16 cellular contexts compared by ENCODE assay signal in the genomic region with DNA sequence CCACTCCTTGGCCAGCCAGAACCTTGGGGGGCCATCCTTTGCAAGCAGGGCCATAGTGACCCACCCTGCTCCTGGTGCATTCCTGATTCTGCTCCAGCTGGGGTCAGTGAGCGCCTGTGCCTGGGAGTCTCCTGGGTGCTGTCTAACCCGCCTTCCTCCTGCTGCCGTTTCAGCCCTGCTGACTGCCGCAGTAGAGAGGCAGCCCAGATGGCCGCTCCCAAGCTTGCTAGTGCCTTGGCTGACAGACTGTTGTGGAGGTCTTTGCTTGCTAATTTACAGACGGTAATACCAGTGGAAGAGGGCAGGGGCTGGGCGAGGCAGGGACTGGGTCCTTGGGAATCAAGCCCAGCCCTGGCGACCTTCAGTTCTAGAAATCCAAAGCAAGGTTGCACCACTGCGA.
DNase-seq lines count a peak whose midpoint lies in the region; ATAC-seq and TF ChIP-seq lines count a peak whose summit lies in the region.
"Had no signal": no experiment of that assay in that cellular context is flagged by ENCODE, and none has a peak within 500 bp of the region (broad histone marks: within the 10 kb centered on the region; RNA-seq: fewer than 3 reads in every experiment).

No MANE protein-coding gene starts in this region.

- H3K9ac ChIP-seq in DND-41 (ENCODE audit: low read depth, low read length) = no peak overlapping the region

- peaks cover 0 to 33% (median 4%) of the 10 kb centered on the region in 5 donors for H3K36me3 Mint-ChIP-seq in naive thymus-derived CD4-positive, alpha-beta T cell

- H3K4me1 Mint-ChIP-seq in naive thymus-derived CD4-positive, alpha-beta T cell = peaks cover 7 to 69% (median 18%) of the 10 kb centered on the region in 7 donors

- no peaks in the 10 kb centered on the region; the same call in 1 of the 2 replicates for H3K36me3 ChIP-seq in DND-41 (ENCODE audit: insufficient read depth, low read length)
- H3K36me3 ChIP-seq in KOPT-K1 (ENCODE audit: insufficient read depth, low read length) = no peaks in the 10 kb centered on the region
- H3K36me3 ChIP-seq in WERI-Rb-1 = no peaks in the 10 kb centered on the region
- H3K36me3 ChIP-seq in osteoblast (ENCODE audit: insufficient read depth, low read length) = no peaks in the 10 kb centered on the region
- H3K36me3 ChIP-seq in naive thymus-derived CD4-positive, alpha-beta T cell (ENCODE audit: control insufficient read depth in 2 of 3, insufficient read depth in 3 of 3, low read length in 3 of 3) = no peaks in the 10 kb centered on the region
- H3K36me3 ChIP-seq: HAP-1 had no signal

- peaks cover 0 to 4% (median 0%) of the 10 kb centered on the region in 11 donors for H3K9me3 Mint-ChIP-seq in naive thymus-derived CD4-positive, alpha-beta T cell
- H3K9me3 Mint-ChIP-seq: CD4-positive, CD25-positive, alpha-beta regulatory T cell; IgD-negative memory B cell had no signal

- H3K27ac ChIP-seq in DND-41 (ENCODE audit: low read length) (peak overlapping the region; percentile 41; the same call in 1 of the 2 replicates), KOPT-K1 (ENCODE audit: low read depth, low read length, poor library complexity, severe bottlenecking) (peak overlapping the region; percentile 40), WERI-Rb-1 (no peak overlapping the region), osteoblast (ENCODE audit: low read depth, low read length) (no peak overlapping the region)
- H3K27ac ChIP-seq in naive thymus-derived CD4-positive, alpha-beta T cell (ENCODE audit: low read depth, low read length) = no peak overlapping the region

- intact Hi-C loops in left colon (cut with DNase I, micrococcal nuclease) = no loop called here
- intact Hi-C loops in naive thymus-derived CD4-positive, alpha-beta T cell (cut with micrococcal nuclease) = no loop called here

- no peaks in the 10 kb centered on the region for H3K27me3 Mint-ChIP-seq in naive thymus-derived CD4-positive, alpha-beta T cell
- H3K27me3 Mint-ChIP-seq: B cell; CD4-positive, CD25-positive, alpha-beta regulatory T cell; IgD-negative memory B cell had no signal

- H3K27me3 ChIP-seq in DND-41 (ENCODE audit: insufficient read depth, low read length, poor library complexity) (no peaks in the 10 kb centered on the region), WERI-Rb-1 (ENCODE audit: insufficient read depth, low read depth, severe bottlenecking) (no peaks in the 10 kb centered on the region), osteoblast (ENCODE audit: insufficient read depth, low read length) (no peaks in the 10 kb centered on the region)
- no peaks in the 10 kb centered on the region for H3K27me3 ChIP-seq in naive thymus-derived CD4-positive, alpha-beta T cell (ENCODE audit: control insufficient read depth in 2 of 2, insufficient read depth in 2 of 2, low read length in 2 of 2)

- no peak for DNase-seq in DND-41
- DNase-seq in WERI-Rb-1 = peak; percentile 67
- DNase-seq in osteoblast (ENCODE audit: insufficient read length, low spot score, missing footprints) = peak; percentile 23
- no peak for DNase-seq in activated naive CD4-positive, alpha-beta T cell treated with Interleukin-2 at 50 U/mL for 16 hours
- DNase-seq in left colon = no peak
- DNase-seq in naive thymus-derived CD4-positive, alpha-beta T cell = no peak
- DNase-seq: Calu3, DMS79, NCI-H1105 treated with DMSO at 0.1 percent for 48 hours, NCI-H187 treated with DMSO at 0.1 percent for 48 hours, SHP77 treated with DMSO at 0.1 percent for 48 hours had no signal

- no peak overlapping the region for H3K27ac Mint-ChIP-seq in naive thymus-derived CD4-positive, alpha-beta T cell
- H3K27ac Mint-ChIP-seq: CD4-positive, CD25-positive, alpha-beta regulatory T cell; IgD-negative memory B cell had no signal

- CTCF ChIA-PET in naive thymus-derived CD4-positive, alpha-beta T cell (lab: Charles Lee) = no interaction called here

- H3K79me2 ChIP-seq in DND-41 (ENCODE audit: insufficient read depth, low read length) (no peaks in the 10 kb centered on the region), osteoblast (ENCODE audit: insufficient read depth, low read length) (no peaks in the 10 kb centered on the region)

- H2AFZ ChIP-seq in DND-41 (ENCODE audit: low read depth, low read length) (no peak overlapping the region), osteoblast (ENCODE audit: low read length) (no peak overlapping the region)

- POLR2A ChIA-PET in naive thymus-derived CD4-positive, alpha-beta T cell (lab: Charles Lee) = no interaction called here

- H3K4me3 ChIP-seq in DND-41 (ENCODE audit: low read depth in 1 of 2, low read length in 2 of 2) (no peak overlapping the region), WERI-Rb-1 (ENCODE audit: low read depth, low read length) (no peak overlapping the region), osteoblast (ENCODE audit: insufficient read depth, low read length) (no peak overlapping the region)
- H3K4me3 ChIP-seq in naive thymus-derived CD4-positive, alpha-beta T cell (ENCODE audit: low read length) = no peak overlapping the region
- H3K4me3 ChIP-seq: HAP-1 had no signal

- H4K20me1 ChIP-seq in DND-41 (ENCODE audit: insufficient read depth, low read length) (no peaks in the 10 kb centered on the region), osteoblast (ENCODE audit: insufficient read depth, low read length) (peaks cover 5% of the 10 kb centered on the region)

- H3K4me1 ChIP-seq in DND-41 (ENCODE audit: insufficient read depth, low read length) (peaks cover 31% of the 10 kb centered on the region), osteoblast (ENCODE audit: insufficient read depth, low read length) (peaks cover 7% of the 10 kb centered on the region)
- no peaks in the 10 kb centered on the region for H3K4me1 ChIP-seq in naive thymus-derived CD4-positive, alpha-beta T cell (ENCODE audit: control insufficient read depth in 2 of 2, insufficient read depth in 2 of 2, low read length in 2 of 2)
- H3K4me1 ChIP-seq: HAP-1 had no signal

- TF ChIP-seq CTCF in DND-41 (IDR thresholded peaks at IDR 0.05; ENCODE audit: borderline replicate concordance, extremely low read depth, low read length, poor library complexity, severe bottlenecking) (no peak), WERI-Rb-1 (IDR thresholded peaks at IDR 0.05; ENCODE audit: low read depth, low read length) (no peak), osteoblast (IDR thresholded peaks at IDR 0.05; ENCODE audit: extremely low read depth, low read depth, low read length) (no peak)

- H3K4me2 ChIP-seq in DND-41 (ENCODE audit: insufficient read depth, low read length) = no peak overlapping the region
- no peak overlapping the region for H3K4me2 ChIP-seq in osteoblast (ENCODE audit: insufficient read depth, low read length)

- ATAC-seq in DND-41 (ENCODE audit: insufficient read depth, low read depth) (no peak), left colon (no peak)
- no peak for ATAC-seq in naive thymus-derived CD4-positive, alpha-beta T cell

- H3K4me3 Mint-ChIP-seq in naive thymus-derived CD4-positive, alpha-beta T cell = no peak overlapping the region
- H3K4me3 Mint-ChIP-seq: B cell; CD4-positive, CD25-positive, alpha-beta regulatory T cell had no signal

- H3K9me3 ChIP-seq in DND-41 (ENCODE audit: insufficient read depth, low read length, severe bottlenecking) = no peaks in the 10 kb centered on the region
- peaks cover 5% of the 10 kb centered on the region for H3K9me3 ChIP-seq in KOPT-K1 (ENCODE audit: insufficient read depth, low read length, poor library complexity, severe bottlenecking)
- no peaks in the 10 kb centered on the region for H3K9me3 ChIP-seq in WERI-Rb-1 (ENCODE audit: severe bottlenecking)
- no peaks in the 10 kb centered on the region for H3K9me3 ChIP-seq in osteoblast (ENCODE audit: low read depth, low read length)
- H3K9me3 ChIP-seq in naive thymus-derived CD4-positive, alpha-beta T cell (ENCODE audit: control insufficient read depth in 2 of 3, low read length in 3 of 3) = no peaks in the 10 kb centered on the region
- H3K9me3 ChIP-seq: HAP-1 had no signal

Comparison
In these comparisons a context has a peak if more than half of its experiments do, and no peak if none do; other contexts are left out.
1. DNase-seq: peak in WERI-Rb-1 (single experiment) and osteoblast (single experiment); none in DND-41 (single experiment), activated naive CD4-positive, alpha-beta T cell treated with Interleukin-2 at 50 U/mL for 16 hours (single experiment), left colon (0 of 2) and naive thymus-derived CD4-positive, alpha-beta T cell (0 of 9).
2. H3K27ac ChIP-seq: peak in DND-41 (single experiment) and KOPT-K1 (single experiment); none in WERI-Rb-1 (single experiment), osteoblast (single experiment) and naive thymus-derived CD4-positive, alpha-beta T cell (single experiment).